11 cellular contexts compared by ENCODE assay signal in genomic region chr19:740816-741505, GRCh38. TPM values are rescaled to one million over a fixed set of nuclear protein-coding genes. Genes with fewer than 3 reads are reported as not detected.
"Had no signal": no experiment of that assay in that cellular context is flagged by ENCODE, and none has a peak within 500 bp of the region (broad histone marks: within the 10 kb centered on the region; RNA-seq: fewer than 3 reads in every experiment).

No MANE protein-coding gene starts in this region.

RNA-seq across cellular contexts. Expression of gene MISP, which starts 10.0 kb away (rescaled TPM):
- total RNA-seq: activated CD4-positive, alpha-beta memory T cell treated with anti-CD3 and anti-CD28 coated beads, Interleukin-2, amount 10 ng/mL, durations not matched to agents 7 days and 5 days; activated CD4-positive, alpha-beta T cell treated with anti-CD3 and anti-CD28 coated beads, Interleukin-2, amount 10 ng/mL, durations not matched to agents 24 days and 14 days; activated T-cell treated with anti-CD3 and anti-CD28 coated beads, Interleukin-2, amount 50 U/mL, for 72 hours; cardiac septum had no signal

RNA-seq across cellular contexts. Expression of gene PALM, which starts 32.2 kb away (rescaled TPM):
- total RNA-seq: activated CD4-positive, alpha-beta memory T cell treated with anti-CD3 and anti-CD28 coated beads, Interleukin-2, amount 10 ng/mL, durations not matched to agents 7 days and 5 days; activated CD4-positive, alpha-beta T cell treated with anti-CD3 and anti-CD28 coated beads, Interleukin-2, amount 10 ng/mL, durations not matched to agents 24 days and 14 days had no signal

RNA-seq across cellular contexts. Expression of gene PRSS57, which starts 45.7 kb away (rescaled TPM):
- total RNA-seq: activated CD4-positive, alpha-beta memory T cell treated with anti-CD3 and anti-CD28 coated beads, Interleukin-2, amount 10 ng/mL, durations not matched to agents 7 days and 5 days; activated CD4-positive, alpha-beta T cell treated with anti-CD3 and anti-CD28 coated beads for 36 hours; activated CD4-positive, alpha-beta T cell treated with anti-CD3 and anti-CD28 coated beads, Interleukin-2, amount 10 ng/mL, durations not matched to agents 24 days and 14 days; astrocyte; bronchial epithelial cell; cardiac septum; cerebellum; foreskin keratinocyte; gastrocnemius medialis; heart left ventricle had no signal
- polyA plus RNA-seq: foreskin keratinocyte, heart left ventricle had no signal
